Comparison of ENCODE assay signal across 24 cellular contexts in genomic region chr3:46289551-46289950, GRCh38. TPM values are rescaled to one million over a fixed set of nuclear protein-coding genes. Genes with fewer than 3 reads are reported as not detected.
DNase-seq lines count a peak whose midpoint lies in the region; ATAC-seq and TF ChIP-seq lines count a peak whose summit lies in the region.
"Had no signal": no experiment of that assay in that cellular context is flagged by ENCODE, and none has a peak within 500 bp of the region (broad histone marks: within the 10 kb centered on the region; RNA-seq: fewer than 3 reads in every experiment).

No MANE protein-coding gene starts in this region.

- H3K9ac ChIP-seq in KMS-11 = no peak overlapping the region
- H3K9ac ChIP-seq: BLaER1 treated with 17β-estradiol and CSF1 and Interleukin-3, amounts not matched to agents 10 nM and 100 nM; SK-N-SH had no signal

- H2AFZ ChIP-seq in KMS-11 (ENCODE audit: low read depth) = 0 out of 2 replicates have a peak overlapping the region, but pooled peaks have one; percentile 31
- H2AFZ ChIP-seq: GM23338 had no signal

- H3K27ac Mint-ChIP-seq in natural killer cell treated with Interleukin-12 subunit alpha and Interleukin-12 subunit beta and Interleukin-15 and Interleukin-18, amount 100 ng/mL, for 72 hours = peak overlapping the region; percentile 60 to 81
- H3K27ac Mint-ChIP-seq in natural killer cell (no peak overlapping the region), Caco-2 (ENCODE audit: unreplicated experiment) (no peak overlapping the region)
- H3K27ac Mint-ChIP-seq in dendritic cell treated with granulocyte-macrophage colony-stimulating factor and Interleukin-4, amounts not matched to agents 40 ng/mL and 50 ng/mL, for 4 days = peak overlapping the region; percentile 74
- H3K27ac Mint-ChIP-seq: GM23338, H9 had no signal

- H3K4me3 ChIP-seq in KMS-11 (IDR thresholded peaks at IDR 0.05; ENCODE audit: insufficient read depth, low read depth, low read length) (no peak overlapping the region), Caco-2 (ENCODE audit: low read depth, low read length) (no peak overlapping the region)
- H3K4me3 ChIP-seq: A549; BLaER1 treated with 17β-estradiol and CSF1 and Interleukin-3, amounts not matched to agents 10 nM and 100 nM; GM23338; MG63 had no signal

- H3K27me3 ChIP-seq in KMS-11 (ENCODE audit: insufficient read depth, low read depth) = no peaks in the 10 kb centered on the region
- H3K27me3 ChIP-seq in Caco-2 (replicated peaks; ENCODE audit: control insufficient read depth, insufficient read depth, low read length) = no peaks in the 10 kb centered on the region
- H3K27me3 ChIP-seq: BLaER1 treated with 17β-estradiol and CSF1 and Interleukin-3, amounts not matched to agents 10 nM and 100 nM; MG63 had no signal

- H3K27me3 Mint-ChIP-seq in natural killer cell treated with Interleukin-12 subunit alpha and Interleukin-12 subunit beta and Interleukin-15 and Interleukin-18, amount 100 ng/mL, for 72 hours = no peaks in the 10 kb centered on the region
- H3K27me3 Mint-ChIP-seq in natural killer cell (ENCODE audit: low read depth in 2 of 2) (no peaks in the 10 kb centered on the region), Caco-2 (ENCODE audit: insufficient read depth, unreplicated experiment) (no peaks in the 10 kb centered on the region)
- H3K27me3 Mint-ChIP-seq in dendritic cell treated with granulocyte-macrophage colony-stimulating factor and Interleukin-4, amounts not matched to agents 40 ng/mL and 50 ng/mL, for 4 days = no peaks in the 10 kb centered on the region

- no peaks in the 10 kb centered on the region for H4K20me1 ChIP-seq in KMS-11 (ENCODE audit: insufficient read depth)
- H4K20me1 ChIP-seq: BLaER1 treated with 17β-estradiol and CSF1 and Interleukin-3, amounts not matched to agents 10 nM and 100 nM had no signal

- H3K4me1 ChIP-seq in KMS-11 (ENCODE audit: low read depth, poor library complexity, severe bottlenecking) (peaks cover 95% of the 10 kb centered on the region), Caco-2 (no peaks in the 10 kb centered on the region)
- H3K4me1 ChIP-seq: A549 had no signal

- H3K36me3 ChIP-seq in KMS-11 (ENCODE audit: insufficient read depth) = no peaks in the 10 kb centered on the region
- no peaks in the 10 kb centered on the region for H3K36me3 ChIP-seq in Caco-2 (ENCODE audit: control insufficient read depth, insufficient read depth, low read length)
- H3K36me3 ChIP-seq: BLaER1 treated with 17β-estradiol and CSF1 and Interleukin-3, amounts not matched to agents 10 nM and 100 nM; MG63 had no signal

- no TSS peak for BruUV-seq in Caco-2 (replicated peaks; lab: Mats Ljungman, UMichigan)

- H3K4me2 ChIP-seq in KMS-11 = peak overlapping the region; percentile 11
- H3K4me2 ChIP-seq: A549, GM23338, SK-N-SH had no signal

- CTCF ChIA-PET in Caco-2 (lab: Charles Lee) = no interaction called here

- TF ChIP-seq POLR2A in erythroblast (IDR thresholded peaks at IDR 0.05; ENCODE audit: low read length) = no peak

- no peak for DNase-seq in natural killer cell treated with Interleukin-12 subunit alpha and Interleukin-12 subunit beta and Interleukin-15 and Interleukin-18, amount 100 ng/mL, for 72 hours (ENCODE audit: low spot score)
- no peak for DNase-seq in natural killer cell
- DNase-seq in hepatic stellate cell (ENCODE audit: low spot score) = no peak
- DNase-seq in erythroblast (lab: John Stamatoyannopoulos, UW) = no peak
- DNase-seq in Caco-2 = no peak
- DNase-seq: Calu3; CD8-positive, alpha-beta T cell; DMS153; DND-41; H9; KBM-7; MG63; NCI-H2029; NCI-H446; NCI-H524 treated with DMSO at 0.1 percent for 48 hours; NCI-H774; NK-92 treated with Interleukin-12 subunit alpha and Interleukin-12 subunit beta, amount 100 ng/mL, for 24 hours; PC-3; SK-N-SH had no signal

- POLR2A ChIA-PET in Caco-2 (lab: Charles Lee) = no interaction called here

- H3K9me3 ChIP-seq in Caco-2 = no peaks in the 10 kb centered on the region
- H3K9me3 ChIP-seq: A549; BLaER1 treated with 17β-estradiol and CSF1 and Interleukin-3, amounts not matched to agents 10 nM and 100 nM; MG63; SK-N-SH had no signal

- no peaks in the 10 kb centered on the region for H3K36me3 Mint-ChIP-seq in natural killer cell treated with Interleukin-12 subunit alpha and Interleukin-12 subunit beta and Interleukin-15 and Interleukin-18, amount 100 ng/mL, for 72 hours
- H3K36me3 Mint-ChIP-seq in natural killer cell (no peaks in the 10 kb centered on the region), Caco-2 (ENCODE audit: insufficient read depth, unreplicated experiment) (no peaks in the 10 kb centered on the region)
- no peaks in the 10 kb centered on the region for H3K36me3 Mint-ChIP-seq in dendritic cell treated with granulocyte-macrophage colony-stimulating factor and Interleukin-4, amounts not matched to agents 40 ng/mL and 50 ng/mL, for 4 days (ENCODE audit: low read depth)
- H3K36me3 Mint-ChIP-seq: CD8-positive, alpha-beta T cell had no signal

- no peak for TF ChIP-seq CTCF in natural killer cell (IDR thresholded peaks at IDR 0.05)
- no peak for TF ChIP-seq CTCF in KMS-11 (conservative IDR thresholded peaks at IDR 0.05; ENCODE audit: low read depth, low read length)
- TF ChIP-seq CTCF in Caco-2 (IDR thresholded peaks at IDR 0.05; ENCODE audit: insufficient read depth in 1 of 2, low read depth in 1 of 2, low read length in 1 of 2, severe bottlenecking in 1 of 2, unreplicated experiment in 1 of 2) = no peak

- H3K79me2 ChIP-seq in KMS-11 (ENCODE audit: insufficient read depth, low read depth) = no peaks in the 10 kb centered on the region

- intact Hi-C loops in natural killer cell (cut with micrococcal nuclease) (loop anchor here (10.0 kb wide), 1 partner anchor 75 kb away; no protein-coding TSS in a partner anchor), Caco-2 (cut with micrococcal nuclease; ENCODE audit: unreplicated experiment) (no loop called here)
- intact Hi-C loops in dendritic cell treated with granulocyte-macrophage colony-stimulating factor and Interleukin-4, amounts not matched to agents 40 ng/mL and 50 ng/mL, for 4 days (cut with micrococcal nuclease) = no loop called here

- peaks cover 40 to 79% of the 10 kb centered on the region in 2 donors for H3K4me1 Mint-ChIP-seq in natural killer cell treated with Interleukin-12 subunit alpha and Interleukin-12 subunit beta and Interleukin-15 and Interleukin-18, amount 100 ng/mL, for 72 hours (ENCODE audit: low read depth in 2 of 2)
- H3K4me1 Mint-ChIP-seq in natural killer cell (peaks cover 36 to 62% of the 10 kb centered on the region in 2 donors), Caco-2 (ENCODE audit: low read depth, unreplicated experiment) (no peaks in the 10 kb centered on the region)
- H3K4me1 Mint-ChIP-seq in dendritic cell treated with granulocyte-macrophage colony-stimulating factor and Interleukin-4, amounts not matched to agents 40 ng/mL and 50 ng/mL, for 4 days (ENCODE audit: low read depth) = peaks cover 55% of the 10 kb centered on the region
- H3K4me1 Mint-ChIP-seq: GM23338, H9 had no signal

- peak overlapping the region; percentile 29; the same call in 1 of the 2 replicates for H3K27ac ChIP-seq in KMS-11
- H3K27ac ChIP-seq: A549; BLaER1 treated with 17β-estradiol and CSF1 and Interleukin-3, amounts not matched to agents 10 nM and 100 nM had no signal

- peak overlapping the region; percentile 2 for H3K4me3 Mint-ChIP-seq in natural killer cell treated with Interleukin-12 subunit alpha and Interleukin-12 subunit beta and Interleukin-15 and Interleukin-18, amount 100 ng/mL, for 72 hours
- H3K4me3 Mint-ChIP-seq in natural killer cell (no peak overlapping the region), Caco-2 (ENCODE audit: unreplicated experiment) (no peak overlapping the region)
- H3K4me3 Mint-ChIP-seq in dendritic cell treated with granulocyte-macrophage colony-stimulating factor and Interleukin-4, amounts not matched to agents 40 ng/mL and 50 ng/mL, for 4 days = no peak overlapping the region
- H3K4me3 Mint-ChIP-seq: CD8-positive, alpha-beta T cell; GM23338; H9 had no signal

- no peaks in the 10 kb centered on the region for H3K9me3 Mint-ChIP-seq in natural killer cell treated with Interleukin-12 subunit alpha and Interleukin-12 subunit beta and Interleukin-15 and Interleukin-18, amount 100 ng/mL, for 72 hours
- H3K9me3 Mint-ChIP-seq in natural killer cell (no peaks in the 10 kb centered on the region), Caco-2 (ENCODE audit: unreplicated experiment) (no peaks in the 10 kb centered on the region)
- no peaks in the 10 kb centered on the region for H3K9me3 Mint-ChIP-seq in dendritic cell treated with granulocyte-macrophage colony-stimulating factor and Interleukin-4, amounts not matched to agents 40 ng/mL and 50 ng/mL, for 4 days
- H3K9me3 Mint-ChIP-seq: CD8-positive, alpha-beta T cell; GM23338; H9 had no signal

- ATAC-seq in natural killer cell treated with Interleukin-12 subunit alpha and Interleukin-12 subunit beta and Interleukin-15 and Interleukin-18, amount 100 ng/mL, for 72 hours = no peak
- ATAC-seq in natural killer cell = no peak
- ATAC-seq: A549; CD8-positive, alpha-beta T cell; GM23338; PC-3 had no signal

RNA-seq across cellular contexts. Expression of gene CCR3, which starts 47.3 kb away (rescaled TPM):
- 1 to 10 TPM in 1 of 2 donors, under 1 TPM in 1; 0.55 to 4.3 TPM for total RNA-seq in natural killer cell treated with Interleukin-12 subunit alpha and Interleukin-12 subunit beta and Interleukin-15 and Interleukin-18, amount 100 ng/mL, for 72 hours
- total RNA-seq in natural killer cell (10 to 100 TPM in 1 of 3 donors, 1 to 10 TPM in 1, not detected in 1; 1.5 to 36.7 TPM), Caco-2 (2022) (0.64 and 0.65 TPM in 2 replicates)
- total RNA-seq: CD8-positive, alpha-beta T cell; GM23338; H9 had no signal

Comparison
In these comparisons a context has a peak if more than half of its experiments do, and no peak if none do; other contexts are left out.
1. H3K27ac Mint-ChIP-seq: peak in natural killer cell treated with Interleukin-12 subunit alpha and Interleukin-12 subunit beta and Interleukin-15 and Interleukin-18, amount 100 ng/mL, for 72 hours (2 of 2) and dendritic cell treated with granulocyte-macrophage colony-stimulating factor and Interleukin-4, amounts not matched to agents 40 ng/mL and 50 ng/mL, for 4 days (single experiment); none in natural killer cell (0 of 2) and Caco-2 (single experiment).